34 cellular contexts compared by ENCODE assay signal in the genomic region with DNA sequence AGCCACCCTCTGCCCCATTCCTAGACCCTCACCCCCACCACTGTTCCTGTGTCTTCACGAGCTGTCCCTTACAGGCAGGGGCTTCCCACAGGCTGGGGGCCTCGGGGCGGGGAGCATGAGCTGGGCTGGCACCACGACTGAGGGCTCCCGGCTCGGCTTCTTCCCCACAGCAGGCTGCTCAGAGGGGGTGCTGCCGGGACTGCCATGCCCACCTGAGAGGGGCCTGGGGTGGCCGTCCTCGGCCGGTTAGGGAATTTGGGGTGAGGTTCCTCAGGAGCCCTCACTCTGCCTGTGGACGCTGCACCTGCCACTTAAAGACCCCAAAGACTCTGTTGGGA. TPM values are rescaled to one million over a fixed set of nuclear protein-coding genes. Genes with fewer than 3 reads are reported as not detected.
"Had no signal": no experiment of that assay in that cellular context is flagged by ENCODE, and none has a peak within 500 bp of the region (broad histone marks: within the 10 kb centered on the region; RNA-seq: fewer than 3 reads in every experiment).

No MANE protein-coding gene starts in this region.

- H3K4me1 ChIP-seq: ascending aorta, breast epithelium, esophagus muscularis mucosa, foreskin keratinocyte, gastrocnemius medialis had no signal

- H3K36me3 ChIP-seq: breast epithelium, cardiac muscle cell, WERI-Rb-1 had no signal

- ATAC-seq: activated CD8-positive, alpha-beta T cell treated with anti-CD3 and anti-CD28 coated beads for 36 hours; effector memory CD8-positive, alpha-beta T cell; foreskin keratinocyte; gastrocnemius medialis; T-helper 17 cell had no signal

- H3K9me3 Mint-ChIP-seq: activated B cell treated with CpG ODN at 0.5 μM for 24 hours; activated CD8-positive, alpha-beta T cell treated with anti-CD3 and anti-CD28 coated beads for 36 hours; activated naive CD4-positive, alpha-beta T cell treated with anti-CD3 and anti-CD28 coated beads, Interleukin-2, amount 10 ng/mL, durations not matched to agents 7 days and 5 days; activated naive CD4-positive, alpha-beta T cell treated with anti-CD3 and anti-CD28 coated beads, Interleukin-2, amount 50 U/mL, for 72 hours; activated naive CD8-positive, alpha-beta T cell treated with anti-CD3 and anti-CD28 coated beads, Interleukin-2, amount 10 ng/mL, durations not matched to agents 7 days and 5 days; brain; dendritic cell treated with granulocyte-macrophage colony-stimulating factor and Interleukin-4, amounts not matched to agents 40 ng/mL and 50 ng/mL, for 4 days; effector memory CD8-positive, alpha-beta T cell; T-helper 2 cell treated with Interferon-gamma antibody and Interleukin-4, amounts not matched to agents 5 μg/mL and 100 μg/mL, for 36 hours had no signal

- H3K27ac ChIP-seq: ascending aorta, breast epithelium, cardiac muscle cell, coronary artery, dorsolateral prefrontal cortex, esophagus muscularis mucosa, foreskin keratinocyte, gastrocnemius medialis, WERI-Rb-1 had no signal

- H3K27ac Mint-ChIP-seq: activated B cell treated with CpG ODN at 0.5 μM for 24 hours; activated CD8-positive, alpha-beta T cell treated with anti-CD3 and anti-CD28 coated beads for 36 hours; activated naive CD4-positive, alpha-beta T cell treated with anti-CD3 and anti-CD28 coated beads, Interleukin-2, amount 10 ng/mL, durations not matched to agents 7 days and 5 days; activated naive CD8-positive, alpha-beta T cell treated with anti-CD3 and anti-CD28 coated beads, Interleukin-2, amount 10 ng/mL, durations not matched to agents 7 days and 5 days; brain; dendritic cell treated with granulocyte-macrophage colony-stimulating factor and Interleukin-4, amounts not matched to agents 40 ng/mL and 50 ng/mL, for 4 days; T-helper 17 cell; T-helper 2 cell treated with Interferon-gamma antibody and Interleukin-4, amounts not matched to agents 5 μg/mL and 100 μg/mL, for 36 hours had no signal

- H3K4me1 Mint-ChIP-seq: activated naive CD4-positive, alpha-beta T cell treated with anti-CD3 and anti-CD28 coated beads, Interleukin-2, amount 10 ng/mL, durations not matched to agents 7 days and 5 days; activated naive CD8-positive, alpha-beta T cell treated with anti-CD3 and anti-CD28 coated beads, Interleukin-2, amount 10 ng/mL, durations not matched to agents 7 days and 5 days; brain; T-helper 17 cell had no signal

- H3K27me3 Mint-ChIP-seq: activated B cell treated with CpG ODN at 0.5 μM for 24 hours; activated CD8-positive, alpha-beta T cell treated with anti-CD3 and anti-CD28 coated beads for 36 hours; activated naive CD8-positive, alpha-beta T cell treated with anti-CD3 and anti-CD28 coated beads, Interleukin-2, amount 10 ng/mL, durations not matched to agents 7 days and 5 days; effector memory CD8-positive, alpha-beta T cell; T-helper 17 cell had no signal

- DNase-seq: activated B cell treated with CpG ODN at 0.5 μM for 24 hours; activated CD4-positive, alpha-beta T cell treated with anti-CD3 and anti-CD28 coated beads for 48 hours; activated CD4-positive, alpha-beta T cell treated with anti-CD3 and anti-CD28 coated beads, Interleukin-2, amount 50 U/mL, for 1 hour; activated CD4-positive, alpha-beta T cell treated with anti-CD3 and anti-CD28 coated beads, Interleukin-2, amount 50 U/mL, for 48 hours; activated CD8-positive, alpha-beta memory T cell treated with anti-CD3 and anti-CD28 coated beads for 24 hours; activated CD8-positive, alpha-beta T cell treated with anti-CD3 and anti-CD28 coated beads for 36 hours; activated gamma-delta T cell; activated naive CD4-positive, alpha-beta T cell; activated naive CD4-positive, alpha-beta T cell treated with anti-CD3 and anti-CD28 coated beads, Interleukin-2, amount 10 ng/mL, durations not matched to agents 7 days and 5 days; activated naive CD8-positive, alpha-beta T cell treated with anti-CD3 and anti-CD28 coated beads, Interleukin-2, amount 10 ng/mL, durations not matched to agents 7 days and 5 days; activated T-cell treated with anti-CD3 and anti-CD28 coated beads, Interleukin-2, amount 50 U/mL, for 1 hour; activated T-cell treated with anti-CD3 and anti-CD28 coated beads, Interleukin-2, amount 50 U/mL, for 48 hours; central memory CD4-positive, alpha-beta T cell; dorsolateral prefrontal cortex; effector CD4-positive, alpha-beta T cell; effector memory CD8-positive, alpha-beta T cell; erythroblast; foreskin keratinocyte; gastrocnemius medialis; glutamatergic neuron; T-helper 1 cell; T-helper 17 cell; T1000; WERI-Rb-1 had no signal

- H3K9me3 ChIP-seq: ascending aorta, breast epithelium, esophagus muscularis mucosa, gastrocnemius medialis had no signal

- H3K4me3 Mint-ChIP-seq: activated B cell treated with CpG ODN at 0.5 μM for 24 hours; activated CD8-positive, alpha-beta T cell treated with anti-CD3 and anti-CD28 coated beads for 36 hours; activated naive CD4-positive, alpha-beta T cell treated with anti-CD3 and anti-CD28 coated beads, Interleukin-2, amount 10 ng/mL, durations not matched to agents 7 days and 5 days; activated naive CD8-positive, alpha-beta T cell treated with anti-CD3 and anti-CD28 coated beads, Interleukin-2, amount 10 ng/mL, durations not matched to agents 7 days and 5 days; brain; dendritic cell treated with granulocyte-macrophage colony-stimulating factor and Interleukin-4, amounts not matched to agents 40 ng/mL and 50 ng/mL, for 4 days; effector memory CD8-positive, alpha-beta T cell; T-helper 17 cell; T-helper 2 cell treated with Interferon-gamma antibody and Interleukin-4, amounts not matched to agents 5 μg/mL and 100 μg/mL, for 36 hours had no signal

- H3K27me3 ChIP-seq: ascending aorta, breast epithelium, cardiac muscle cell, dorsolateral prefrontal cortex, esophagus muscularis mucosa, gastrocnemius medialis had no signal

- H3K4me3 ChIP-seq: ascending aorta, breast epithelium, cardiac muscle cell, coronary artery, dorsolateral prefrontal cortex, esophagus muscularis mucosa, gastrocnemius medialis had no signal

RNA-seq across cellular contexts. Expression of gene SLC25A47, which starts 6.8 kb away (rescaled TPM):
- total RNA-seq: activated B cell treated with CpG ODN at 0.5 μM for 24 hours; activated CD8-positive, alpha-beta T cell treated with anti-CD3 and anti-CD28 coated beads for 36 hours; activated naive CD8-positive, alpha-beta T cell treated with anti-CD3 and anti-CD28 coated beads, Interleukin-2, amount 10 ng/mL, durations not matched to agents 7 days and 5 days; ascending aorta; cardiac muscle cell; cerebellum; esophagus muscularis mucosa; foreskin keratinocyte; T-helper 17 cell had no signal
- polyA plus RNA-seq: foreskin keratinocyte had no signal
